ENCODE assay signal across 8 cellular contexts in genomic region chr3:71724584-71725278, GRCh38. TPM values are rescaled to one million over a fixed set of nuclear protein-coding genes. Genes with fewer than 3 reads are reported as not detected.
DNase-seq lines count a peak whose midpoint lies in the region; ATAC-seq and TF ChIP-seq lines count a peak whose summit lies in the region.

No MANE protein-coding gene starts in this region.

- DNase-seq in Calu3 (peak; percentile 35), NCI-H128 (lab: John Stamatoyannopoulos, UW; ENCODE audit: unreplicated experiment) (peak; percentile 4), cardiac muscle cell (ENCODE audit: low read depth in 1 of 2, low spot score in 1 of 2) (peak; percentile 13 to 67), posterior vena cava (ENCODE audit: low spot score) (peak; percentile 87), cortex of kidney (lab: John Stamatoyannopoulos, UW) (no peak)
- DNase-seq in activated naive CD4-positive, alpha-beta T cell treated with Interleukin-2 at 50 U/mL for 16 hours: peak; percentile 49

- ATAC-seq in GM21515 (IDR thresholded peaks at IDR 0.05; ENCODE audit: unreplicated experiment) (peak; percentile 46), HG03521 (IDR thresholded peaks at IDR 0.05; ENCODE audit: unreplicated experiment) (no peak)

- peak overlapping the region; percentile 90 for H3K4me3 ChIP-seq in cardiac muscle cell

- H3K4me1 ChIP-seq in cardiac muscle cell (ENCODE audit: low read depth): no peaks in the 10 kb centered on the region

- TF ChIP-seq CTCF in Calu3 (IDR thresholded peaks at IDR 0.05; ENCODE audit: unreplicated experiment) (no peak), cardiac muscle cell (IDR thresholded peaks at IDR 0.05; ENCODE audit: low read depth, low read length) (no peak)

- CTCF ChIA-PET in Calu3 (lab: Charles Lee): no interaction called here

- H3K27ac Mint-ChIP-seq in Calu3 (ENCODE audit: unreplicated experiment): peak overlapping the region; percentile 59

- no peaks in the 10 kb centered on the region for H3K36me3 ChIP-seq in cardiac muscle cell

- H3K36me3 Mint-ChIP-seq in Calu3 (ENCODE audit: insufficient read depth, unreplicated experiment): peaks cover 14% of the 10 kb centered on the region

- peak overlapping the region; percentile 10 for H3K27ac ChIP-seq in cardiac muscle cell

- H3K4me3 Mint-ChIP-seq in Calu3 (ENCODE audit: low read depth, unreplicated experiment): peak overlapping the region; percentile 76

- intact Hi-C loops in Calu3 (cut with micrococcal nuclease; ENCODE audit: unreplicated experiment): no loop called here
- intact Hi-C loops in posterior vena cava (cut with DNase I): no loop called here

- no peaks in the 10 kb centered on the region for H3K9me3 Mint-ChIP-seq in Calu3 (ENCODE audit: low read depth, unreplicated experiment)

- peaks cover 18% of the 10 kb centered on the region for H3K27me3 Mint-ChIP-seq in Calu3 (ENCODE audit: unreplicated experiment)

- peaks cover 64% of the 10 kb centered on the region for H3K27me3 ChIP-seq in cardiac muscle cell

- no peaks in the 10 kb centered on the region for H3K4me1 Mint-ChIP-seq in Calu3 (ENCODE audit: low read depth, unreplicated experiment)

- no peaks in the 10 kb centered on the region for H3K9me3 ChIP-seq in cardiac muscle cell (ENCODE audit: low read depth)

- BruUV-seq in Calu3 (replicated peaks; lab: Mats Ljungman, UMichigan): no TSS peak

RNA-seq across cellular contexts. Expression of gene EIF4E3, which starts 0.5 kb away (rescaled TPM):
- total RNA-seq in Calu3 (2022) (8.7 and 10.9 TPM in 2 replicates), cardiac muscle cell (1.6 and 4.3 TPM in 2 replicates), posterior vena cava (10 to 100 TPM; 40.8 to 44.2 TPM)
- polyA plus RNA-seq in cardiac muscle cell: 10.5 and 10.8 TPM in 2 replicates

RNA-seq across cellular contexts. Expression of gene GPR27, which starts 28.9 kb away (rescaled TPM):
- total RNA-seq in Calu3 (2022) (0.71 and 1.0 TPM in 2 replicates), cardiac muscle cell (10.6 and 12.9 TPM in 2 replicates), posterior vena cava (1 to 10 TPM; 5.8 to 6.5 TPM)
- 23.8 and 27.2 TPM in 2 replicates for polyA plus RNA-seq in cardiac muscle cell
